Comparison of ENCODE assay signal across 27 cellular contexts in the genomic region with DNA sequence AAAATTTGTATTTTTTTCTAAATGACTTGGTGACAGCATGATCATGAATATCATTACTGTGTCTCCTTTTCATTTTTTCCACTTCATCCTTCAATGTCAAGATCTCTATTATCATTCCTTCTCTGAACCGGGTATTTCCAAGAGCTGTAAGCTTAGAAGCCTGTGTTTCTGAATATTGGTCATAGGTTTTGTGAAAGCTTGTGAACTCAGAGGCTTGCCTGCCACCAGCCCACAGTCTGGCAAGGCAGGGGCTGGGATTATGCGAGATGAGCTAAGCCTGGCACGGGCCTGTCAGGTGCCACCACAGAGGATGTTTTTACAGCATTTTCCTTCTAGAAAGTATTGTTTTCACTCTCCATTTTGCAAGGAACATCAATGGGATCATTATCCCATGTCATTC.
"Had no signal": no experiment of that assay in that cellular context is flagged by ENCODE, and none has a peak within 500 bp of the region (broad histone marks: within the 10 kb centered on the region; RNA-seq: fewer than 3 reads in every experiment).

No MANE protein-coding gene starts in this region.

- DNase-seq: activated CD4-positive, CD25-positive, alpha-beta regulatory T cell treated with anti-CD3 and anti-CD28 coated beads, Interleukin-2, amount 50 U/mL, for 72 hours; activated CD8-positive, alpha-beta T cell treated with anti-CD3 and anti-CD28 coated beads for 36 hours; activated effector memory CD4-positive, alpha-beta T cell treated with Interleukin-2 at 50 U/mL for 16 hours; activated naive CD4-positive, alpha-beta T cell treated with Interleukin-2 at 50 U/mL for 16 hours; body of pancreas; cerebellar nuclear complex; colonic mucosa; foreskin fibroblast; heart left ventricle; immature natural killer cell; kidney; left colon; mammary epithelial cell; naive B cell; ovary; right lobe of liver; SIG-M5; stimulated activated CD4-positive, alpha-beta T cell treated with anti-CD3 and anti-CD28 coated beads, Interleukin-4, amount 100 ng/mL, for 1 hour; SW 1271; T-helper 9 cell; transverse colon had no signal

- H3K27ac Mint-ChIP-seq: activated CD8-positive, alpha-beta T cell treated with anti-CD3 and anti-CD28 coated beads for 36 hours; activated T-cell treated with anti-CD3 and anti-CD28 coated beads, Interleukin-2, amount 50 U/mL, for 72 hours; progenitor cell of endocrine pancreas; stimulated activated memory B cell treated with anti-CD40 and anti-IgM and Interleukin-4, amounts not matched to agents 10 μg/mL and 1 μg/mL and 100 μg/mL, for 72 hours; T-helper 1 cell treated with Interleukin-12 subunit alpha and Interleukin-12 subunit beta and Interleukin-4 antibody, amounts not matched to agents 30 μg/mL and 1 μg/mL, for 36 hours had no signal

- H3K4me1 Mint-ChIP-seq: immature natural killer cell; stimulated activated memory B cell treated with anti-CD40 and anti-IgM and Interleukin-4, amounts not matched to agents 10 μg/mL and 1 μg/mL and 100 μg/mL, for 72 hours had no signal

- H3K36me3 Mint-ChIP-seq: immature natural killer cell; naive B cell; stimulated activated memory B cell treated with anti-CD40 and anti-IgM and Interleukin-4, amounts not matched to agents 10 μg/mL and 1 μg/mL and 100 μg/mL, for 72 hours had no signal

- H3K27me3 Mint-ChIP-seq: activated CD8-positive, alpha-beta T cell treated with anti-CD3 and anti-CD28 coated beads for 36 hours; progenitor cell of endocrine pancreas; stimulated activated memory B cell treated with anti-CD40 and anti-IgM and Interleukin-4, amounts not matched to agents 10 μg/mL and 1 μg/mL and 100 μg/mL, for 72 hours had no signal

- H3K27ac ChIP-seq: body of pancreas, colonic mucosa, heart left ventricle, ovary, right lobe of liver, SK-N-MC, suprapubic skin, transverse colon had no signal

- H3K4me3 Mint-ChIP-seq: activated CD8-positive, alpha-beta T cell treated with anti-CD3 and anti-CD28 coated beads for 36 hours; activated T-cell treated with anti-CD3 and anti-CD28 coated beads, Interleukin-2, amount 50 U/mL, for 72 hours; immature natural killer cell; naive B cell; stimulated activated memory B cell treated with anti-CD40 and anti-IgM and Interleukin-4, amounts not matched to agents 10 μg/mL and 1 μg/mL and 100 μg/mL, for 72 hours; T-helper 1 cell treated with Interleukin-12 subunit alpha and Interleukin-12 subunit beta and Interleukin-4 antibody, amounts not matched to agents 30 μg/mL and 1 μg/mL, for 36 hours had no signal

- H3K9me3 Mint-ChIP-seq: activated CD8-positive, alpha-beta T cell treated with anti-CD3 and anti-CD28 coated beads for 36 hours; activated T-cell treated with anti-CD3 and anti-CD28 coated beads, Interleukin-2, amount 50 U/mL, for 72 hours; immature natural killer cell; naive B cell; stimulated activated memory B cell treated with anti-CD40 and anti-IgM and Interleukin-4, amounts not matched to agents 10 μg/mL and 1 μg/mL and 100 μg/mL, for 72 hours; T-helper 1 cell treated with Interleukin-12 subunit alpha and Interleukin-12 subunit beta and Interleukin-4 antibody, amounts not matched to agents 30 μg/mL and 1 μg/mL, for 36 hours had no signal
